ENCODE assay signal across 25 cellular contexts in the genomic region with DNA sequence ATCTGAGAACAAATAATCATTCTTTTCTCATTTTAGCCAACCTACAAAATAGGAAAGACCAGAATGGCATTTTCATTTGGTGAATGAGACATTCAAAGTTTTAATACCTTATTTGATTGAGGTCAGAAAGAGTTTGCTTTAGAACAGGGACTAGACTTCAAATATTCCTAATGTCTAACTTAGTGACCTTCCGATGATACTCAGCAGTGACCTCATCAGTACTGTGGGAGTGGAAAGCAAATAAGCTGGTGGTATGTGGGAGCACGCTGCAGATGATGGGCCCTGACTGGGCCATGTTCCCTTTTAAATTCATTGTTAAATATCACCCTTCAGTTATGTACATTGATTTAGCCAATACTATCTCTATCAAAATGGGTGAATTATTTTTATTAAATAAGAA.
"Had no signal": no experiment of that assay in that cellular context is flagged by ENCODE, and none has a peak within 500 bp of the region (broad histone marks: within the 10 kb centered on the region; RNA-seq: fewer than 3 reads in every experiment).

No MANE protein-coding gene starts in this region.

- H3K9me3 ChIP-seq: esophagus muscularis mucosa, heart right ventricle, ovary, sigmoid colon, stomach, thyroid gland, vagina had no signal

- H3K27ac ChIP-seq: coronary artery, esophagus muscularis mucosa, heart right ventricle, ovary, psoas muscle, sigmoid colon, stomach, thyroid gland, vagina had no signal

- H3K4me3 ChIP-seq: coronary artery, esophagus muscularis mucosa, heart right ventricle, lung, ovary, psoas muscle, sigmoid colon, stomach, thyroid gland, vagina had no signal

- H3K27me3 ChIP-seq: esophagus muscularis mucosa, heart right ventricle, ovary, sigmoid colon, stomach, thyroid gland, vagina had no signal

- ATAC-seq: heart right ventricle; left lobe of liver; natural killer cell; psoas muscle; right cardiac atrium; stimulated activated effector memory CD8-positive, alpha-beta T cell treated with anti-CD3 and anti-CD28 coated beads, Interleukin-12 subunit alpha, Interleukin-12 subunit beta, amount 100 ng/mL, for 72 hours had no signal

- H3K36me3 ChIP-seq: esophagus muscularis mucosa, ovary, sigmoid colon, stomach, thyroid gland, vagina had no signal

- DNase-seq: dermis blood vessel endothelial cell; foreskin melanocyte; glutamatergic neuron; heart right ventricle; hippocampal formation; natural killer cell; occipital lobe; ovary; posterior cingulate gyrus; psoas muscle; right cardiac atrium; sigmoid colon; stimulated activated CD4-positive, alpha-beta T cell treated with anti-CD3 and anti-CD28 coated beads, Interleukin-2, amount 100 ng/mL, for 24 hours; stimulated activated CD4-positive, alpha-beta T cell treated with anti-CD3 and anti-CD28 coated beads, Interleukin-4, amount 100 ng/mL, for 24 hours; stimulated activated naive CD4-positive, alpha-beta T cell treated with Interleukin-2 at 50 U/mL for 16 hours; stomach; thyroid gland; trophoblast cell had no signal

- H3K4me1 ChIP-seq: esophagus muscularis mucosa, heart right ventricle, psoas muscle, sigmoid colon, stomach, thyroid gland, vagina had no signal

- FAIRE-seq: islet of Langerhans had no signal
